8 cellular contexts compared by ENCODE assay signal in the genomic region with DNA sequence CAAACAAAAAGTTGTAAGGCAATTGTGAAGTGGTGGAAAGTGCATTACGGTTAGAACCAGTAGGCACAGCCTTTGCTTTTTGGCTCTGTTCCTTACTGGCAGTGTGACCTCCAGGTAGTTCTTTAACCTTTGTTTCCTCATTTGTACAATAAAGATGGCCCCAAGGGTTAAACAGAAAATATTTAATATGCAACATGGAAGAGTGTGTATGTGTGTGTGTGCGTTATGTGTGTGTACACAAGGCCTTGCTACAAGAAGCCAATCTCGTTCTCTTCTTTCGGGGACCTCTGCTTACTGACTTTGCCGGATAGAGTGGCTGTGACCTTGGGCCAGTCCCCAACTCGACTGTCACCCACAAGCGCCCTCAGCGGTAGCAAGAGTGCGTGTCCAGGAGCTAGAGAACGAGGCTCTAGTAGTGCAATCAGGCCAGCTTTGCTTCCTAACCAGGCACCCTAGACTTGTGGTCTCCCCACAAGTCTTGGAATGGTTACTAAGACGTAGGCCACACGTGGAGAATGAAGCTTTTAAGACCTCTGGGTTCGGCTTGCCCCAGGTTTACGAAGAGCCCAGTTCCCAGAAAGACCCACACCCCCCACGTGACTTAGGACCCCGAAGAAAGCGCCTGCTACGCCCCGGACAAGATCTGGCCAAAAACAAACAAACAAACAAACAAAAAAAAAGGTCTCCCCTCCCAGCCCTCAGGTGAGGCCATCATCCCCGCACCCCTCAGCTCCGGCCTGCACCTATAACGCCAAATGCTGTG. TPM values are rescaled to one million over a fixed set of nuclear protein-coding genes. Genes with fewer than 3 reads are reported as not detected.
DNase-seq lines count a peak whose midpoint lies in the region; FAIRE-seq and TF ChIP-seq lines count a peak whose summit lies in the region.

No MANE protein-coding gene starts in this region.

- H3K27ac ChIP-seq in SK-N-MC, result peak overlapping the region; percentile 39; the same call in 1 of the 2 replicates

- peak overlapping the region; percentile 99 to 100 (median 99) for H3K27ac Mint-ChIP-seq in brain

- FAIRE-seq in GM12891 (lab: Jason Lieb, UNC), result peak; percentile 80

- no peak for TF ChIP-seq POLR2A in GM12891 (IDR thresholded peaks at IDR 0.05; ENCODE audit: low read depth, low read length)

- peaks cover 75% of the 10 kb centered on the region for H3K4me1 Mint-ChIP-seq in brain

- peaks cover 0 to under 1% (median 0%) of the 10 kb centered on the region in 5 experiments for H3K9me3 Mint-ChIP-seq in brain

- H3K9ac ChIP-seq in SK-N-MC (ENCODE audit: insufficient read length), result peak overlapping the region; percentile 82

- peak; percentile 42 for DNase-seq in A172 (ENCODE audit: low spot score)
- no peak for DNase-seq in GM12891 (ENCODE audit: insufficient read length, low spot score)
- DNase-seq in HT-29 (ENCODE audit: low spot score), result peak; percentile 76
- DNase-seq in SK-N-MC (ENCODE audit: low read depth, low spot score), result no peak
- peak; percentile 49 for DNase-seq in iPS-NIHi7 (ENCODE audit: extremely low spot score)
- DNase-seq in stimulated activated CD4-positive, alpha-beta T cell treated with anti-CD3 and anti-CD28 coated beads, Interleukin-12 subunit alpha, Interleukin-12 subunit beta, amount 100 ng/mL, for 4 hours, result peak; percentile 17
- no peak for DNase-seq in occipital lobe (lab: John Stamatoyannopoulos, UW)

- TF ChIP-seq CTCF in brain (conservative IDR thresholded peaks at IDR 0.05), result peak in 1 of 2 experiments; percentile 8

- peaks cover 28% of the 10 kb centered on the region for H3K36me3 Mint-ChIP-seq in brain

- peaks cover 18% of the 10 kb centered on the region for H3K36me3 ChIP-seq in SK-N-MC (ENCODE audit: insufficient read depth, low read length)

- peak overlapping the region; percentile 98 to 99 (median 98) for H3K4me3 Mint-ChIP-seq in brain

- peaks cover 16% of the 10 kb centered on the region for H3K27me3 Mint-ChIP-seq in brain

- no peaks in the 10 kb centered on the region for H3K9me3 ChIP-seq in SK-N-MC (ENCODE audit: low read depth, low read length)

- peak overlapping the region; percentile 82 for H3K4me3 ChIP-seq in SK-N-MC

TF ChIP-seq in GM12891, 5 proteins besides CTCF, POLR2A, EP300 and RAD21:
- TF ChIP-seq POU2F2 (IDR thresholded peaks at IDR 0.05; ENCODE audit: low read depth, low read length), result no peak
- TF ChIP-seq POLR2AphosphoS5 (IDR thresholded peaks at IDR 0.05; ENCODE audit: low read depth, low read length), result no peak; the same call in 1 of the 2 replicates
- no peak for TF ChIP-seq PAX5 (IDR thresholded peaks at IDR 0.05; ENCODE audit: insufficient read depth, low read length, severe bottlenecking)
- TF ChIP-seq SPI1 (IDR thresholded peaks at IDR 0.05; ENCODE audit: low read depth, low read length), result no peak
- TF ChIP-seq TAF1 (IDR thresholded peaks at IDR 0.05; ENCODE audit: low read depth, low read length), result no peak

RNA-seq across cellular contexts. Expression of a gene that starts 0.6 kb away (rescaled TPM):
- 179 and 181 TPM in 2 replicates for total RNA-seq in A172 (2014; rRNA removed; shearing (Covaris generic))
- 117 TPM for polyA plus RNA-seq in GM12891 (2012; ENCODE audit: low read depth, missing spikeins)
- total RNA-seq in HT-29 (2014; rRNA removed; shearing (Covaris generic)), result 137 and 147 TPM in 2 replicates
- polyA plus RNA-seq in brain (ENCODE audit: insufficient read depth, low read depth, low replicate concordance), result 29.1 TPM
- total RNA-seq in occipital lobe, result 36.3 TPM

RNA-seq across cellular contexts. Expression of a gene that starts 2.7 kb away (rescaled TPM):
- total RNA-seq in A172 (2014; rRNA removed; shearing (Covaris generic)), result 30.7 TPM in 2 replicates
- 63.0 TPM for polyA plus RNA-seq in GM12891 (2012; ENCODE audit: low read depth, missing spikeins)
- total RNA-seq in HT-29 (2014; rRNA removed; shearing (Covaris generic)), result 36.2 and 60.9 TPM in 2 replicates
- polyA plus RNA-seq in brain (ENCODE audit: insufficient read depth, low read depth, low replicate concordance), result 72.4 TPM
- 37.6 TPM for total RNA-seq in occipital lobe

RNA-seq across cellular contexts. Expression of a gene that starts 46.8 kb away (rescaled TPM):
- total RNA-seq in A172 (2014; rRNA removed; shearing (Covaris generic)), result 1.5 and 3.2 TPM in 2 replicates
- 6.0 TPM for polyA plus RNA-seq in GM12891 (2012; ENCODE audit: low read depth, missing spikeins)
- 0.52 and 4.4 TPM in 2 replicates for total RNA-seq in HT-29 (2014; rRNA removed; shearing (Covaris generic))
- polyA plus RNA-seq in brain (ENCODE audit: insufficient read depth, low read depth, low replicate concordance), result 5.1 TPM
- total RNA-seq in occipital lobe, result 5.0 TPM

RNA-seq across cellular contexts. Expression of a gene that starts 58.5 kb away (rescaled TPM):
- total RNA-seq in A172 (2014; rRNA removed; shearing (Covaris generic)), result 0.78 and 1.3 TPM in 2 replicates
- polyA plus RNA-seq in GM12891 (2012; ENCODE audit: low read depth, missing spikeins), result 6.4 TPM
- 0.03 and 0.18 TPM in 2 replicates for total RNA-seq in HT-29 (2014; rRNA removed; shearing (Covaris generic))
- 13.4 TPM for polyA plus RNA-seq in brain (ENCODE audit: insufficient read depth, low read depth, low replicate concordance)
- total RNA-seq in occipital lobe, result 14.5 TPM

Comparison
In these comparisons a context has a peak if more than half of its experiments do, and no peak if none do; other contexts are left out.
1. DNase-seq: peak in A172 (single experiment), HT-29 (single experiment), iPS-NIHi7 (single experiment) and stimulated activated CD4-positive, alpha-beta T cell treated with anti-CD3 and anti-CD28 coated beads, Interleukin-12 subunit alpha, Interleukin-12 subunit beta, amount 100 ng/mL, for 4 hours (single experiment); none in GM12891 (single experiment), SK-N-MC (single experiment) and occipital lobe (single experiment).